25 cellular contexts compared by ENCODE assay signal in genomic region chr2:156890498-156891148, GRCh38.
DNase-seq lines count a peak whose midpoint lies in the region; ATAC-seq lines count a peak whose summit lies in the region.
"Had no signal": no experiment of that assay in that cellular context is flagged by ENCODE, and none has a peak within 500 bp of the region (broad histone marks: within the 10 kb centered on the region; RNA-seq: fewer than 3 reads in every experiment).

No MANE protein-coding gene starts in this region.

- no peak for ATAC-seq in GM19395 (IDR thresholded peaks at IDR 0.05; ENCODE audit: unreplicated experiment)
- ATAC-seq: body of pancreas; CD8-positive, alpha-beta T cell; foreskin keratinocyte; left lung; naive thymus-derived CD4-positive, alpha-beta T cell; stimulated activated naive CD8-positive, alpha-beta T cell treated with anti-CD3 and anti-CD28 coated beads, Interleukin-15, Interleukin-2, amounts not matched to agents 100 U/mL and 50 U/mL, for 24 hours had no signal

- DNase-seq in NCI-H1105 treated with DMSO at 0.1 percent for 48 hours (lab: John Stamatoyannopoulos, UW) (peak; percentile 37), NCI-H2171 (lab: John Stamatoyannopoulos, UW) (peak; percentile 47), cerebellum (ENCODE audit: low spot score) (peak; percentile 4), retina (peak; percentile 27), SK-N-DZ (ENCODE audit: low spot score) (no peak)
- DNase-seq in stimulated activated CD4-positive, alpha-beta T cell treated with anti-CD3 and anti-CD28 coated beads, Interleukin-4, amount 100 ng/mL, for 1 hour: no peak
- DNase-seq: activated CD4-positive, alpha-beta T cell treated with anti-CD3 and anti-CD28 coated beads for 4 hours; activated CD8-positive, alpha-beta memory T cell treated with anti-CD3 and anti-CD28 coated beads for 24 hours; activated T-cell treated with anti-CD3 and anti-CD28 coated beads, Interleukin-2, amount 50 U/mL, for 1 hour; body of pancreas; CD8-positive, alpha-beta T cell; colonic mucosa; effector memory CD4-positive, alpha-beta T cell; erythroblast; foreskin keratinocyte; GF-D8; KBM-7; left lung; MG63; naive thymus-derived CD4-positive, alpha-beta T cell; NCI-H187; NCI-H524; stimulated activated naive CD8-positive, alpha-beta T cell treated with anti-CD3 and anti-CD28 coated beads, Interleukin-15, Interleukin-2, amounts not matched to agents 100 U/mL and 50 U/mL, for 24 hours; T-helper 2 cell had no signal

Comparison
In these comparisons a context has a peak if more than half of its experiments do, and no peak if none do; other contexts are left out.
1. DNase-seq: peak in NCI-H1105 treated with DMSO at 0.1 percent for 48 hours (single experiment), NCI-H2171 (single experiment), cerebellum (single experiment) and retina (single experiment); none in SK-N-DZ (single experiment) and stimulated activated CD4-positive, alpha-beta T cell treated with anti-CD3 and anti-CD28 coated beads, Interleukin-4, amount 100 ng/mL, for 1 hour (single experiment).